Comparison of ENCODE assay signal across 26 cellular contexts in the genomic region with DNA sequence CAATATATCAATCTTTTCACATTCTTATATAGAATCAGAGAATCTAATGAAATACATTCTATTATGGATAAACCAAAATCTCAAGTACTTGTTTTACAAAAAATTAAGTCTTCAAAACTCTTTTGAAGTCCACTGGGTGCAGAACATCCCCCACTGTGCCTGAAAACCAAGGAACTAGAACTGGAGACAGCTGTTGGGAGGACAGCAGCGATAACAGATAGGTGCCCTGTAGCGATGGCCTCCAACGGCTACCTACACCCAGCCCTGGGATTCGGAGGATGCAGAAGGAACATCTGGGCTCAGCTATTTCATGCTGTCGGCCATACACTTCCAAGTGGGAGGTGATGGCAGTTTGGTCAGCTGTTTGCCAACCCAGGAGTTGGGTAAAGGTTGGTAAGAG.
"Had no signal": no experiment of that assay in that cellular context is flagged by ENCODE, and none has a peak within 500 bp of the region (broad histone marks: within the 10 kb centered on the region; RNA-seq: fewer than 3 reads in every experiment).

No MANE protein-coding gene starts in this region.

- DNase-seq: hypothalamus; immature natural killer cell; kidney; left colon; left lung; lower lobe of right lung; mammary epithelial cell; mesendoderm; naive thymus-derived CD4-positive, alpha-beta T cell; ovary; right lobe of liver; stimulated activated CD4-positive, alpha-beta T cell treated with anti-CD3 and anti-CD28 coated beads, Interleukin-12 subunit alpha, Interleukin-12 subunit beta, amount 100 ng/mL, for 4 hours; stimulated activated CD4-positive, alpha-beta T cell treated with anti-CD3 and anti-CD28 coated beads, Interleukin-15, amount 100 ng/mL, for 24 hours; stimulated activated CD4-positive, alpha-beta T cell treated with anti-CD3 and anti-CD28 coated beads, Interleukin-2, amount 100 ng/mL, for 24 hours; stimulated activated CD4-positive, alpha-beta T cell treated with anti-CD3 and anti-CD28 coated beads, Interleukin-4, amount 100 ng/mL, for 1 hour; stimulated activated naive B cell treated with anti-CD40 and anti-IgM and Interleukin-4, amounts not matched to agents 10 μg/mL and 1 μg/mL and 100 μg/mL, for 72 hours; stimulated activated naive CD8-positive, alpha-beta T cell treated with anti-CD3 and anti-CD28 coated beads, Interleukin-15, Interleukin-2, amounts not matched to agents 100 U/mL and 50 U/mL, for 24 hours; stomach; testis; thyroid gland; transverse colon; upper lobe of right lung had no signal

- H3K9me3 ChIP-seq: left lung, lower lobe of right lung, ovary, right lobe of liver, stomach, testis, thyroid gland, transverse colon, upper lobe of right lung had no signal

- H3K36me3 ChIP-seq: lower lobe of right lung, ovary, right atrium auricular region, right lobe of liver, thyroid gland, transverse colon had no signal

- FAIRE-seq: islet of Langerhans, kidney, urothelium cell line had no signal

- H3K4me1 ChIP-seq: left lung, lower lobe of right lung, right atrium auricular region, right lobe of liver, stomach, testis, thyroid gland, transverse colon, upper lobe of right lung had no signal

- H3K27me3 ChIP-seq: left lung, ovary, right atrium auricular region, right lobe of liver, stomach, testis, thyroid gland, transverse colon, upper lobe of right lung had no signal

- H3K27ac ChIP-seq: left lung, lower lobe of right lung, ovary, right atrium auricular region, right lobe of liver, stomach, testis, thyroid gland, transverse colon, upper lobe of right lung had no signal

- ATAC-seq: left colon; lower lobe of right lung; naive thymus-derived CD4-positive, alpha-beta T cell; natural killer cell treated with Interleukin-12 subunit alpha and Interleukin-12 subunit beta and Interleukin-15 and Interleukin-18, amount 100 ng/mL, for 72 hours; right lobe of liver; stimulated activated naive B cell treated with anti-CD40 and anti-IgM and Interleukin-4, amounts not matched to agents 10 μg/mL and 1 μg/mL and 100 μg/mL, for 72 hours; stimulated activated naive CD8-positive, alpha-beta T cell treated with anti-CD3 and anti-CD28 coated beads, Interleukin-15, Interleukin-2, amounts not matched to agents 100 U/mL and 50 U/mL, for 24 hours; upper lobe of right lung had no signal

- H3K4me3 ChIP-seq: left lung, lower lobe of right lung, ovary, right atrium auricular region, right lobe of liver, stomach, testis, thyroid gland, transverse colon, upper lobe of right lung had no signal
